19 cellular contexts compared by ENCODE assay signal in the genomic region with DNA sequence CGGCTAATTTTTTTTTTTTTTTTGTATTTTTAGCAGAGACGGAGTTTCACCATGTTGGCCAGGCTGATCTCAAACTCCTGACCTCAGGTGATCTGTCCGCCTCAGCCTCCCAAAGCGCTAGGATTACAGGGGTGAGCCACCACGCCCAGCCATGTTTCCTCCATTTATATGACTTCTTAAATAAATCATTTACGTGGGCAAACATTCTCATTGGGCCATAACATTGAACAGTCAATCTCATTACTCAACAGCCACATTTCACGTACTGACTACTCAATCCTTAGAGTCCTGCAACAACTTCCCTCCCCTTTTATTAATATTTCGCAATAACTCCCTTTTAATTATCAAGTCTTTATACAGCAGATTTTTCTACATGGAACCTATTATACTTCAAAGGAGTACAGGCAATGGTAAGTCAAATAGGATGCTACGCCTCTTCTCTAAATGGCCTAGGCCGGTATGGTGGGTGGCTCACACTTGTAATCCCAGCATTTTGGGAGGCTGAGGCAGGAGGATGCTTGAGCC. TPM values are rescaled to one million over a fixed set of nuclear protein-coding genes. Genes with fewer than 3 reads are reported as not detected.
A peak's percentile ranks its signal among the peaks of the same experiment; 100 is the strongest.
DNase-seq lines count a peak whose midpoint lies in the region; ATAC-seq, FAIRE-seq and TF ChIP-seq lines count a peak whose summit lies in the region.
"Had no signal": no experiment of that assay in that cellular context is flagged by ENCODE, and none has a peak within 500 bp of the region (broad histone marks: within the 10 kb centered on the region; RNA-seq: fewer than 3 reads in every experiment).

No MANE protein-coding gene starts in this region.

- H3K27me3 ChIP-seq in H9 (ENCODE audit: insufficient read depth, low read length), result no peaks in the 10 kb centered on the region
- no peaks in the 10 kb centered on the region for H3K27me3 ChIP-seq in K562 (ENCODE audit: control insufficient read depth in 2 of 2, insufficient read depth in 2 of 2, low read length in 2 of 2)

- TF ChIP-seq POLR2A in K562 (conservative IDR thresholded peaks at IDR 0.05), result no peak

- H3K27ac ChIP-seq in H9 (ENCODE audit: insufficient read length, low read depth, low read length), result no peak overlapping the region
- H3K27ac ChIP-seq in K562 (ENCODE audit: extremely low read depth, low read depth, low read length), result no peak overlapping the region
- H3K27ac ChIP-seq: C4-2B, HL-60, KMS-11 had no signal

- H2BK15ac ChIP-seq in H9 (ENCODE audit: low read depth, low read length), result no peak overlapping the region

- no peak overlapping the region for H2BK120ac ChIP-seq in H9 (ENCODE audit: low read depth, low read length, poor library complexity, severe bottlenecking)

- H3T11ph ChIP-seq in H9 (ENCODE audit: low read length), result no peak overlapping the region

- H3K4me2 ChIP-seq in H9 (ENCODE audit: insufficient read depth, insufficient read length, low read length) (no peak overlapping the region), K562 (ENCODE audit: insufficient read depth, low read length) (no peak overlapping the region)
- H3K4me2 ChIP-seq: KMS-11 had no signal

- TF ChIP-seq RAD21 in K562 (CRISPR knock-in tag; conservative IDR thresholded peaks at IDR 0.05 in 1 of 2, IDR thresholded peaks at IDR 0.05 in 1 of 2), result no peak

- no peaks in the 10 kb centered on the region for H3K27me3 Mint-ChIP-seq in H9 (ENCODE audit: low read depth)
- H3K27me3 Mint-ChIP-seq in activated naive CD8-positive, alpha-beta T cell treated with anti-CD3 and anti-CD28 coated beads for 36 hours, result no peaks in the 10 kb centered on the region
- H3K27me3 Mint-ChIP-seq: CD4-positive, alpha-beta T cell; IgD-negative memory B cell had no signal

- CTCF ChIA-PET in K562 (lab: Yijun Ruan, JAX; ENCODE audit: low intra/inter-chr PET ratio), result no interaction called here

- no peak overlapping the region for H2BK12ac ChIP-seq in H9 (ENCODE audit: insufficient read length, low read depth, low read length)

- no peaks in the 10 kb centered on the region for H3K9me3 ChIP-seq in H9 (ENCODE audit: control insufficient read depth, low read depth, low read length)
- no peaks in the 10 kb centered on the region for H3K9me3 ChIP-seq in K562 (replicated peaks; ENCODE audit: control insufficient read depth, insufficient read depth, low read depth, low read length)
- no peaks in the 10 kb centered on the region for H3K9me3 ChIP-seq in mucosa of descending colon

- H3K4me1 ChIP-seq in H9 (ENCODE audit: insufficient read depth, low read length) (no peaks in the 10 kb centered on the region), K562 (replicated peaks in 1 of 2; ENCODE audit: control insufficient read depth in 2 of 2, insufficient read depth in 2 of 2, low read length in 2 of 2) (no peaks in the 10 kb centered on the region), mucosa of descending colon (ENCODE audit: low read depth) (peaks cover 6% of the 10 kb centered on the region)

- no TSS peak for BruUV-seq in K562 (replicated peaks; lab: Mats Ljungman, UMichigan)

- H3K56ac ChIP-seq in H9 (ENCODE audit: insufficient read length, low read depth, low read length), result no peak overlapping the region

- H3K4me3 Mint-ChIP-seq in H9, result no peak overlapping the region
- no peak overlapping the region for H3K4me3 Mint-ChIP-seq in activated naive CD8-positive, alpha-beta T cell treated with anti-CD3 and anti-CD28 coated beads for 36 hours
- H3K4me3 Mint-ChIP-seq: CD4-positive, alpha-beta T cell; IgD-negative memory B cell had no signal

- no peak overlapping the region for H3K9ac ChIP-seq in H9 (ENCODE audit: extremely low read depth, insufficient read length, low read length)
- H3K9ac ChIP-seq in K562 (ENCODE audit: insufficient read depth in 1 of 2, low read depth in 2 of 2, low read length in 2 of 2), result no peak overlapping the region
- H3K9ac ChIP-seq: KMS-11 had no signal

- H3K27ac Mint-ChIP-seq in H9, result peak overlapping the region in 2 of 3 experiments; percentile 49 to 72; a peak in 1 of 7 replicates
- H3K27ac Mint-ChIP-seq in activated naive CD8-positive, alpha-beta T cell treated with anti-CD3 and anti-CD28 coated beads for 36 hours, result no peak overlapping the region
- H3K27ac Mint-ChIP-seq: CD4-positive, alpha-beta T cell; IgD-negative memory B cell had no signal

- ATAC-seq in K562 (no peak), mucosa of descending colon (peak; percentile 90), GM21825 (IDR thresholded peaks at IDR 0.05; ENCODE audit: unreplicated experiment) (no peak)

- no peak overlapping the region for H2AK5ac ChIP-seq in H9 (ENCODE audit: insufficient read length, low read length)

- H4K8ac ChIP-seq in H9 (replicated peaks; ENCODE audit: insufficient read length, low read depth, low read length), result no peak overlapping the region

- no peak for FAIRE-seq in K562 (lab: Jason Lieb, UNC)
- FAIRE-seq: A204.1, GM12892, GM18507 had no signal

- H3K36me3 ChIP-seq in K562 (ENCODE audit: control insufficient read depth, insufficient read depth, low read length) (peaks cover 21% of the 10 kb centered on the region; the same call in 2 of the 3 replicates), mucosa of descending colon (ENCODE audit: low read depth) (peaks cover 5% of the 10 kb centered on the region)

- no peak overlapping the region for H3K14ac ChIP-seq in H9 (ENCODE audit: insufficient read depth, low read length)

- H3K9me1 ChIP-seq in K562 (ENCODE audit: control insufficient read depth, insufficient read depth, low read length), result no peaks in the 10 kb centered on the region

- H2AFZ ChIP-seq in H9 (ENCODE audit: low read length) (no peak overlapping the region), K562 (ENCODE audit: low read depth, low read length) (no peak overlapping the region)

- TF ChIP-seq CTCF in H9 (conservative IDR thresholded peaks at IDR 0.05) (no peak), K562 (IDR thresholded peaks at IDR 0.05 in 2 of 3, conservative IDR thresholded peaks at IDR 0.05 in 1 of 3; ENCODE audit: insufficient read depth in 2 of 3, low read depth in 1 of 3, low read length in 3 of 3) (no peak), mucosa of descending colon (IDR thresholded peaks at IDR 0.05) (no peak)

- H3K79me2 ChIP-seq in H9 (ENCODE audit: insufficient read depth, low read length) (no peaks in the 10 kb centered on the region), K562 (ENCODE audit: control insufficient read depth, insufficient read depth, low read length) (no peaks in the 10 kb centered on the region)

- no peaks in the 10 kb centered on the region for H3K4me1 Mint-ChIP-seq in H9
- peaks cover 12% of the 10 kb centered on the region for H3K4me1 Mint-ChIP-seq in activated naive CD8-positive, alpha-beta T cell treated with anti-CD3 and anti-CD28 coated beads for 36 hours

- in situ Hi-C loops in K562 (cut with MboI), result no loop called here

- no peak overlapping the region for H4K91ac ChIP-seq in H9 (ENCODE audit: insufficient read length, low read depth, low read length)

- H3K23ac ChIP-seq in H9 (ENCODE audit: insufficient read length, low read depth, low read length), result no peak overlapping the region

- POLR2A ChIA-PET in K562 (lab: Yijun Ruan, JAX), result interaction anchor here (0.6 kb wide), 1 partner anchor 1334 kb away, joined by 3 read pairs; no protein-coding TSS in a partner anchor

- H4K20me1 ChIP-seq in H9 (ENCODE audit: control insufficient read depth, insufficient read depth, insufficient read length) (no peaks in the 10 kb centered on the region), K562 (replicated peaks; ENCODE audit: control insufficient read depth, insufficient read depth, low read length) (no peaks in the 10 kb centered on the region)

- no peaks in the 10 kb centered on the region for H3K9me3 Mint-ChIP-seq in H9
- no peaks in the 10 kb centered on the region for H3K9me3 Mint-ChIP-seq in activated naive CD8-positive, alpha-beta T cell treated with anti-CD3 and anti-CD28 coated beads for 36 hours
- H3K9me3 Mint-ChIP-seq: CD4-positive, alpha-beta T cell; IgD-negative memory B cell had no signal

- no peaks in the 10 kb centered on the region for H3K23me2 ChIP-seq in H9 (ENCODE audit: insufficient read length, low read depth, low read length, poor library complexity, severe bottlenecking)

- no peak for DNase-seq in H9
- no peak for DNase-seq in K562 (ENCODE audit: extremely low read depth in 1 of 4, low spot score in 3 of 4)
- DNase-seq in mucosa of descending colon, result peak in 2 of 3 donors; percentile 25 to 36
- no peak for DNase-seq in activated naive CD8-positive, alpha-beta T cell treated with anti-CD3 and anti-CD28 coated beads for 36 hours
- no peak for DNase-seq in T-helper 9 cell
- DNase-seq: AML-193; CD4-positive, alpha-beta T cell; DMS153; DMS79; GDM1; HCEC 1CT had no signal

- no peak overlapping the region for H4K5ac ChIP-seq in H9 (ENCODE audit: insufficient read length, low read depth, low read length)

- no peak overlapping the region for H2BK20ac ChIP-seq in H9 (ENCODE audit: low read depth, low read length, poor library complexity, severe bottlenecking)

- H3K4ac ChIP-seq in H9 (ENCODE audit: low read depth, low read length), result no peak overlapping the region

- intact Hi-C loops in K562 (cut with micrococcal nuclease) (no loop called here), mucosa of descending colon (cut with DNase I, micrococcal nuclease) (no loop called here)

- H3K4me3 ChIP-seq in K562 (no peak overlapping the region), mucosa of descending colon (no peak overlapping the region)

- WGBS in H9 (ENCODE audit: extremely low coverage, insufficient read length, low lambda C conversion rate), result 100% methylated on average over 2 of the region's 10 CpGs
- WGBS in K562 (ENCODE audit: insufficient coverage, low coverage, missing lambda C conversion rate), result 89% methylated on average over 9 of the region's 10 CpGs

- TF ChIP-seq EP300 in K562 (IDR thresholded peaks at IDR 0.05; ENCODE audit: low read length), result no peak

- no peak overlapping the region for H2BK5ac ChIP-seq in H9 (ENCODE audit: insufficient read length, low read length)

- no peak overlapping the region for H3K18ac ChIP-seq in H9 (ENCODE audit: insufficient read length, low read depth, low read length)

- peaks cover 16 to 26% (median 22%) of the 10 kb centered on the region in 3 experiments; a peak in 6 of 7 replicates for H3K36me3 Mint-ChIP-seq in H9 (ENCODE audit: insufficient read depth in 1 of 3, low read depth in 3 of 3)
- peaks cover 8% of the 10 kb centered on the region for H3K36me3 Mint-ChIP-seq in activated naive CD8-positive, alpha-beta T cell treated with anti-CD3 and anti-CD28 coated beads for 36 hours

- H3K79me1 ChIP-seq in H9 (ENCODE audit: insufficient read depth, low read depth, low read length, poor library complexity, severe bottlenecking), result no peaks in the 10 kb centered on the region

RNA-seq across cellular contexts. Expression of a gene that starts 7.4 kb away (rescaled TPM):
- 38.6 and 42.5 TPM in 2 replicates for total RNA-seq in H9 (2021)
- total RNA-seq in K562 (2011; cell fraction: chromatin; rRNA removed; ENCODE audit: low replicate concordance), result 21.5 and 24.2 TPM in 2 replicates
- 12.0 and 13.7 TPM in 2 replicates for total RNA-seq in K562 (2011; cell fraction: nucleolus; rRNA removed)
- total RNA-seq in K562 (2011; cell fraction: nucleoplasm; rRNA removed), result 16.7 and 20.5 TPM in 2 replicates
- total RNA-seq in K562 (2014; rRNA removed), result 5.9 and 8.0 TPM in 2 replicates
- total RNA-seq in K562 (2014; rRNA removed; fragmentation: Illumina TruSeq; extraction: Trizol), result 5.2 and 5.9 TPM in 2 replicates
- total RNA-seq in K562 (2015; rRNA removed; fragmentation: Illumina TruSeq; extraction: Trizol), result 5.0 and 5.7 TPM in 2 replicates
- 10.8 and 13.9 TPM in 2 replicates for total RNA-seq in K562 (2021)
- 9.7 and 9.9 TPM in 2 replicates for polyA plus RNA-seq in K562 (2011; rRNA removed)
- polyA plus RNA-seq in K562 (2011; cell fraction: cytosol; rRNA removed), result 5.5 and 6.0 TPM in 2 replicates
- 9.9 and 10.9 TPM in 2 replicates for polyA plus RNA-seq in K562 (2011; cell fraction: nucleus; rRNA removed)
- 7.2 and 11.0 TPM in 2 replicates for polyA plus RNA-seq in K562 (2012)
- polyA plus RNA-seq in K562 (2014; fragmentation: Illumina TruSeq; extraction: Trizol), result 8.9 and 9.1 TPM in 2 replicates
- 1 to 10 TPM; 1.6 to 1.8 TPM for polyA plus RNA-seq in K562 (2014; fragmentation: Nextera tagmentation; extraction: Ambion mirVana)
- polyA plus RNA-seq in K562 (2014; rRNA removed), result 7.9 and 8.5 TPM in 2 replicates
- polyA minus RNA-seq in K562 (2011; rRNA and poly(A)+ RNA removed), result 9.7 and 9.9 TPM in 2 replicates
- polyA minus RNA-seq in K562 (2011; cell fraction: cytosol; rRNA and poly(A)+ RNA removed), result 5.0 and 9.4 TPM in 2 replicates
- polyA minus RNA-seq in K562 (2011; cell fraction: nucleus; rRNA and poly(A)+ RNA removed), result 4.4 and 7.4 TPM in 2 replicates
- 10 to 100 TPM; 16.8 to 29.5 (median 16.9) TPM for total RNA-seq in mucosa of descending colon
- total RNA-seq in activated naive CD8-positive, alpha-beta T cell treated with anti-CD3 and anti-CD28 coated beads for 36 hours, result 10 to 100 TPM; 10.5 to 10.9 TPM

RNA-seq across cellular contexts. Expression of a gene that starts 42.6 kb away (rescaled TPM):
- total RNA-seq in H9 (2021) (33.0 and 34.9 TPM in 2 replicates), K562 (2014; rRNA removed) (65.1 and 69.0 TPM in 2 replicates), K562 (2014; rRNA removed; fragmentation: Illumina TruSeq; extraction: Trizol) (82.9 and 96.9 TPM in 2 replicates), K562 (2015; rRNA removed; fragmentation: Illumina TruSeq; extraction: Trizol) (71.3 and 74.0 TPM in 2 replicates), K562 (2021) (70.1 and 71.2 TPM in 2 replicates), mucosa of descending colon (10 to 100 TPM; 67.4 to 74.2 (median 72.7) TPM)
- total RNA-seq in K562 (2011; cell fraction: chromatin; rRNA removed; ENCODE audit: low replicate concordance), result 306 and 323 TPM in 2 replicates
- total RNA-seq in K562 (2011; cell fraction: nucleolus; rRNA removed), result 186 and 193 TPM in 2 replicates
- total RNA-seq in K562 (2011; cell fraction: nucleoplasm; rRNA removed), result 291 and 382 TPM in 2 replicates
- polyA plus RNA-seq in K562 (2011; rRNA removed) (163 and 214 TPM in 2 replicates), K562 (2014; fragmentation: Illumina TruSeq; extraction: Trizol) (113 and 121 TPM in 2 replicates), K562 (2014; fragmentation: Nextera tagmentation; extraction: Ambion mirVana) (10 to 100 TPM; 58.7 to 75.4 TPM), K562 (2014; rRNA removed) (106 and 112 TPM in 2 replicates)
- 96.8 and 210 TPM in 2 replicates for polyA plus RNA-seq in K562 (2011; cell fraction: cytosol; rRNA removed)
- polyA plus RNA-seq in K562 (2011; cell fraction: nucleus; rRNA removed), result 281 and 303 TPM in 2 replicates
- polyA plus RNA-seq in K562 (2012), result 81.2 and 169 TPM in 2 replicates
- polyA minus RNA-seq in K562 (2011; rRNA and poly(A)+ RNA removed), result 142 and 155 TPM in 2 replicates
- 53.3 and 56.5 TPM in 2 replicates for polyA minus RNA-seq in K562 (2011; cell fraction: cytosol; rRNA and poly(A)+ RNA removed)
- polyA minus RNA-seq in K562 (2011; cell fraction: nucleus; rRNA and poly(A)+ RNA removed), result 62.3 and 102 TPM in 2 replicates
- total RNA-seq in activated naive CD8-positive, alpha-beta T cell treated with anti-CD3 and anti-CD28 coated beads for 36 hours, result 10 to 100 TPM; 67.2 to 69.4 TPM

Comparison
In these comparisons a context has a peak if more than half of its experiments do, and no peak if none do; other contexts are left out.
1. DNase-seq: peak in mucosa of descending colon (2 of 3); none in H9 (single experiment), K562 (0 of 4), activated naive CD8-positive, alpha-beta T cell treated with anti-CD3 and anti-CD28 coated beads for 36 hours (single experiment) and T-helper 9 cell (single experiment).